ENCODE assay signal across 8 cellular contexts in the genomic region with DNA sequence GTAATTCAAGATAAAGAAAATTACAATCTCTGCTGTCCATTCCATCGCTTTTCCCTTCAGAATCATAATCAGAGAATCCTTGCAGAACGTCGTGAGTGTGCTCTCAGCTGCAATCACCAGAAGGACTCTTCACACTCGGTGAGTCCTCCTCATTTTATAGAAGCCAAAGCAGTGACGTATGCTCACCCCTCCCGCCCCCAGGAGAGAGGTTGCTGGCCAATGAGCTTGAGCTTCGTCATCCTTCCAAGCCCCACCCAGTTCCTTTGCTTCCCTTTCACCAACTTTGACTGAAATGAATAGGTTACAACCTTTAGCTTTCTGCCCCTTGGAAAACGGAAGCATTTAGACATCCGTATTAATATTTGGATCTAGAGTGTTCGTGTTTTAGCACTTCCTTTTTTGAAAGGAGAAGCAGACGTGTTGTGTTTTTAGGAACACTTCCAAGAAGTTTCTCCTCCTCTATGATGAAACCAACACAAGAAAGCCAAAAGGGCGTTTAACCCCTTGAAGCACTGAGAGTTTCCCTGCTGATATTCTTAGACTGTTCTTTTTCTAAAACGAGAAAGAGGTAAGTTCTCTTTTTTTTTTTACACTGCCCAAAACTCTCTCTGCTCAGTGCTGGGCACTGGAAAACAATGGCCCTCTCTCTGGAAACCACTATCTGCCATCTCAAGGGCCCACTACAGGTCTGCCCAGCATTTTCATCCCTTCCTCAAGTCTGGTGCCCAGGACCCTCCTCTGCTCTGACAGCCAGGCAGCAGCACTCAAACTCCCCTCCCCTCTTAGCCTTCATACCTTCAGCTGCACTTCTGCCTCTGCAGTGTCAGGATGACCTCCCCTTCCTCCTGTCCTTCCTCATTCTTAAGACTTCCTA. TPM values are rescaled to one million over a fixed set of nuclear protein-coding genes. Genes with fewer than 3 reads are reported as not detected.
A peak's percentile ranks its signal among the peaks of the same experiment; 100 is the strongest.
DNase-seq lines count a peak whose midpoint lies in the region; ATAC-seq and TF ChIP-seq lines count a peak whose summit lies in the region.

No MANE protein-coding gene starts in this region.

- CTCF ChIA-PET in activated CD4-positive, alpha-beta T cell treated with anti-CD3 and anti-CD28 coated beads, Interleukin-2, amount 10 ng/mL, durations not matched to agents 7 days and 5 days (lab: Charles Lee), result interaction anchor here (0.6 to 2.9 kb wide), 12 partner anchors 11 to 179 kb away, joined by 3 to 11 read pairs (median 4); no protein-coding TSS in a partner anchor

- no peaks in the 10 kb centered on the region for H3K79me2 ChIP-seq in Karpas-422 (ENCODE audit: low read length)

- H3K4me2 ChIP-seq in Karpas-422 (ENCODE audit: low read depth, low read length, poor library complexity, severe bottlenecking), result peak overlapping the region; percentile 59

- ATAC-seq in natural killer cell (peak; percentile 89 to 95 (median 92)), HG03442 (IDR thresholded peaks at IDR 0.05; ENCODE audit: unreplicated experiment) (no peak)

- H3K9me3 Mint-ChIP-seq in activated CD4-positive, alpha-beta T cell treated with anti-CD3 and anti-CD28 coated beads, Interleukin-2, amount 10 ng/mL, durations not matched to agents 7 days and 5 days, result peaks cover 33% of the 10 kb centered on the region
- H3K9me3 Mint-ChIP-seq in natural killer cell, result peaks cover 0 to 5% of the 10 kb centered on the region in 2 donors

- TF ChIP-seq CTCF in GM13976 (IDR thresholded peaks at IDR 0.05; ENCODE audit: borderline replicate concordance, control extremely low read depth, extremely low read depth, insufficient read depth, missing control alignments) (no peak), natural killer cell (IDR thresholded peaks at IDR 0.05) (no peak)

- peak overlapping the region; percentile 46; the same call in 1 of the 2 replicates for H3K4me3 ChIP-seq in Karpas-422 (ENCODE audit: low read length)
- H3K4me3 ChIP-seq in duodenal mucosa (ENCODE audit: low read depth in 1 of 2, low read length in 2 of 2), result peak overlapping the region; percentile 38 to 56

- H3K36me3 Mint-ChIP-seq in activated CD4-positive, alpha-beta T cell treated with anti-CD3 and anti-CD28 coated beads, Interleukin-2, amount 10 ng/mL, durations not matched to agents 7 days and 5 days (ENCODE audit: low read depth), result peaks cover 13% of the 10 kb centered on the region
- no peaks in the 10 kb centered on the region for H3K36me3 Mint-ChIP-seq in natural killer cell

- H3K4me1 ChIP-seq in Karpas-422 (ENCODE audit: low read length) (peaks cover 23% of the 10 kb centered on the region), duodenal mucosa (ENCODE audit: control insufficient read depth in 1 of 2, insufficient read depth in 2 of 2, low read length in 2 of 2) (peaks cover 0 to 5% of the 10 kb centered on the region in 2 donors)

- POLR2A ChIA-PET in activated CD4-positive, alpha-beta T cell treated with anti-CD3 and anti-CD28 coated beads, Interleukin-2, amount 10 ng/mL, durations not matched to agents 7 days and 5 days (lab: Charles Lee), result interaction anchor here (0.8 kb wide), 1 partner anchor 328 kb away, joined by 3 read pairs; no protein-coding TSS in a partner anchor

- DNase-seq in GM13976 (ENCODE audit: low spot score), result peak; percentile 72
- peak; percentile 84 for DNase-seq in Karpas-422
- DNase-seq in activated CD4-positive, alpha-beta T cell treated with anti-CD3 and anti-CD28 coated beads, Interleukin-2, amount 10 ng/mL, durations not matched to agents 7 days and 5 days, result peak; percentile 86
- DNase-seq in natural killer cell, result peak; percentile 70
- no peak for DNase-seq in mesenteric fat pad (ENCODE audit: low spot score)

- in situ Hi-C loops in GM13976 (cut with MboI; ENCODE audit: low sequenced_read_pairs, unreplicated experiment), result no loop called here

- H3K9me2 ChIP-seq in Karpas-422 (replicated peaks; ENCODE audit: insufficient read depth, low read length), result 0 out of 2 replicates have a peak, but pooled peaks cover 2% of the 10 kb centered on the region

- H3K4me3 Mint-ChIP-seq in activated CD4-positive, alpha-beta T cell treated with anti-CD3 and anti-CD28 coated beads, Interleukin-2, amount 10 ng/mL, durations not matched to agents 7 days and 5 days, result peak overlapping the region; percentile 67
- H3K4me3 Mint-ChIP-seq in natural killer cell, result peak overlapping the region; percentile 87

- peaks cover 23% of the 10 kb centered on the region for H3K27me3 Mint-ChIP-seq in activated CD4-positive, alpha-beta T cell treated with anti-CD3 and anti-CD28 coated beads, Interleukin-2, amount 10 ng/mL, durations not matched to agents 7 days and 5 days
- H3K27me3 Mint-ChIP-seq in natural killer cell (ENCODE audit: low read depth in 2 of 2), result peaks cover 6 to 22% of the 10 kb centered on the region in 2 donors

- H3K9me3 ChIP-seq in Karpas-422 (ENCODE audit: low read length) (no peaks in the 10 kb centered on the region), duodenal mucosa (ENCODE audit: control insufficient read depth in 1 of 2, low read length in 2 of 2) (no peaks in the 10 kb centered on the region)

- H3K9ac ChIP-seq in Karpas-422 (ENCODE audit: low read length) (peak overlapping the region; percentile 45), duodenal mucosa (ENCODE audit: low read depth in 1 of 2, low read length in 2 of 2) (peak overlapping the region; percentile 15 to 16)

- H3K27ac Mint-ChIP-seq in activated CD4-positive, alpha-beta T cell treated with anti-CD3 and anti-CD28 coated beads, Interleukin-2, amount 10 ng/mL, durations not matched to agents 7 days and 5 days, result peak overlapping the region; percentile 90
- H3K27ac Mint-ChIP-seq in natural killer cell, result peak overlapping the region; percentile 85 to 86

- peaks cover 67% of the 10 kb centered on the region for H3K4me1 Mint-ChIP-seq in activated CD4-positive, alpha-beta T cell treated with anti-CD3 and anti-CD28 coated beads, Interleukin-2, amount 10 ng/mL, durations not matched to agents 7 days and 5 days
- peaks cover 42 to 58% of the 10 kb centered on the region in 2 donors for H3K4me1 Mint-ChIP-seq in natural killer cell

- H2AFZ ChIP-seq in Karpas-422 (ENCODE audit: low read length), result peak overlapping the region; percentile 67; the same call in 1 of the 2 replicates

- H4K20me1 ChIP-seq in Karpas-422 (ENCODE audit: insufficient read depth, low read depth, low read length), result no peaks in the 10 kb centered on the region

- H3K27ac ChIP-seq in Karpas-422 (ENCODE audit: low read length) (no peak overlapping the region), duodenal mucosa (ENCODE audit: low read depth, low read length) (peak overlapping the region; percentile 63), temporal lobe (ENCODE audit: low read depth, low read length) (peak overlapping the region; percentile 81)

- H3K36me3 ChIP-seq in Karpas-422 (ENCODE audit: insufficient read depth, low read length), result no peaks in the 10 kb centered on the region
- H3K36me3 ChIP-seq in duodenal mucosa (ENCODE audit: control insufficient read depth in 1 of 2, insufficient read depth in 2 of 2, low read length in 2 of 2), result no peaks in the 10 kb centered on the region

- intact Hi-C loops in natural killer cell (cut with micrococcal nuclease), result no loop called here

- H3K27me3 ChIP-seq in Karpas-422 (ENCODE audit: low read length), result no peaks in the 10 kb centered on the region; the same call in 1 of the 2 replicates
- peaks cover 2 to 4% of the 10 kb centered on the region in 2 donors for H3K27me3 ChIP-seq in duodenal mucosa (ENCODE audit: control insufficient read depth in 1 of 2, insufficient read depth in 2 of 2, low read length in 2 of 2)

RNA-seq across cellular contexts. Expression of a gene that starts 44.3 kb away (rescaled TPM):
- total RNA-seq in Karpas-422 (2014; rRNA removed; shearing (Covaris generic); ENCODE audit: low replicate concordance), result not detected in 2 replicates
- total RNA-seq in activated CD4-positive, alpha-beta T cell treated with anti-CD3 and anti-CD28 coated beads, Interleukin-2, amount 10 ng/mL, durations not matched to agents 7 days and 5 days, result 10 to 100 TPM; 72.0 to 78.3 TPM
- 10 to 100 TPM; 26.8 to 46.6 (median 33.6) TPM for total RNA-seq in natural killer cell
- total RNA-seq in temporal lobe, result 0.74 TPM
- 2.1 TPM for total RNA-seq in mesenteric fat pad
